Comparison of ENCODE assay signal across 8 cellular contexts in genomic region chr10:100997364-100998182, GRCh38. TPM values are rescaled to one million over a fixed set of nuclear protein-coding genes. Genes with fewer than 3 reads are reported as not detected.
A peak's percentile ranks its signal among the peaks of the same experiment; 100 is the strongest.
DNase-seq lines count a peak whose midpoint lies in the region; ATAC-seq and TF ChIP-seq lines count a peak whose summit lies in the region.

No MANE protein-coding gene starts in this region.

- H3K27me3 Mint-ChIP-seq in immature natural killer cell (ENCODE audit: low read depth in 3 of 3) = peaks cover 0 to 9% (median 5%) of the 10 kb centered on the region in 3 donors

- ATAC-seq in GM21737 (IDR thresholded peaks at IDR 0.05; ENCODE audit: unreplicated experiment) (peak; percentile 32), GM19328 (IDR thresholded peaks at IDR 0.05; ENCODE audit: unreplicated experiment) (no peak)

- peak overlapping the region; percentile 98 for H3K27ac ChIP-seq in WERI-Rb-1
- peak overlapping the region; percentile 97 to 100 for H3K27ac ChIP-seq in breast epithelium
- peak overlapping the region; percentile 93 to 99 (median 98) for H3K27ac ChIP-seq in spleen

- H3K4me1 ChIP-seq in breast epithelium (peaks cover 12 to 13% of the 10 kb centered on the region in 2 donors), spleen (peaks cover 17 to 63% (median 52%) of the 10 kb centered on the region in 6 donors)

- 0 to 1% (median 1%) methylated on average over 31 to 66 of the region's 66 CpGs for WGBS in spleen, 5 donors

- H3K36me3 Mint-ChIP-seq in immature natural killer cell = peaks cover 0 to 7% (median 3%) of the 10 kb centered on the region in 3 donors

- peak; percentile 92 for TF ChIP-seq CTCF in WERI-Rb-1 (IDR thresholded peaks at IDR 0.05; ENCODE audit: low read depth, low read length)
- peak; percentile 80 to 92 (median 89) for TF ChIP-seq CTCF in breast epithelium (IDR thresholded peaks at IDR 0.05)
- TF ChIP-seq CTCF in spleen (IDR thresholded peaks at IDR 0.05 in 8 of 11, conservative IDR thresholded peaks at IDR 0.05 in 3 of 11) = peak; percentile 69 to 93 (median 87)

- no peak for TF ChIP-seq POLR2A in breast epithelium (IDR thresholded peaks at IDR 0.05)
- no peak for TF ChIP-seq POLR2A in spleen (IDR thresholded peaks at IDR 0.05)

- peaks cover 25 to 29% of the 10 kb centered on the region in 2 donors for H3K4me1 Mint-ChIP-seq in immature natural killer cell

- peak overlapping the region; percentile 88 to 92 (median 90) for H3K4me3 Mint-ChIP-seq in immature natural killer cell

- H3K27ac Mint-ChIP-seq in immature natural killer cell = peak overlapping the region; percentile 80 to 94 (median 86)

- no peaks in the 10 kb centered on the region for H3K27me3 ChIP-seq in WERI-Rb-1 (ENCODE audit: insufficient read depth, low read depth, severe bottlenecking)
- no peaks in the 10 kb centered on the region for H3K27me3 ChIP-seq in breast epithelium
- H3K27me3 ChIP-seq in spleen (replicated peaks in 1 of 7) = no peaks in the 10 kb centered on the region

- H3K9me3 ChIP-seq in WERI-Rb-1 (ENCODE audit: severe bottlenecking) (no peaks in the 10 kb centered on the region), breast epithelium (no peaks in the 10 kb centered on the region), spleen (no peaks in the 10 kb centered on the region)

- H3K9me3 Mint-ChIP-seq in immature natural killer cell = no peaks in the 10 kb centered on the region

- H3K36me3 ChIP-seq in WERI-Rb-1 (peaks cover 22% of the 10 kb centered on the region), breast epithelium (no peaks in the 10 kb centered on the region), spleen (peaks cover 0 to 24% (median 13%) of the 10 kb centered on the region in 6 donors)

- intact Hi-C loops in breast epithelium (cut with DNase I; ENCODE audit: low total_unique reads) = no loop called here
- intact Hi-C loops in spleen (cut with DNase I; ENCODE audit: low total_unique reads) = no loop called here

- H3K4me3 ChIP-seq in WERI-Rb-1 (ENCODE audit: low read depth, low read length) (peak overlapping the region; percentile 93), breast epithelium (peak overlapping the region; percentile 59 to 92 (median 80)), spleen (peak overlapping the region; percentile 64 to 91 (median 80))

- DNase-seq in DMS153 treated with DMSO at 0.1 percent for 48 hours (lab: John Stamatoyannopoulos, UW; ENCODE audit: unreplicated experiment) = peak; percentile 39
- peak; percentile 72 for DNase-seq in NCI-H146 treated with DMSO at 0.1 percent for 48 hours (lab: John Stamatoyannopoulos, UW; ENCODE audit: unreplicated experiment)
- peak; percentile 90 for DNase-seq in WERI-Rb-1
- DNase-seq in breast epithelium (ENCODE audit: low spot score in 2 of 2) = peak; percentile 57 to 82
- DNase-seq in immature natural killer cell = peak; percentile 65 to 70 (median 67)
- peak; percentile 95 for DNase-seq in spleen

RNA-seq across cellular contexts. Expression of gene LZTS2, which starts 2.0 kb away (rescaled TPM):
- total RNA-seq in breast epithelium (10 to 100 TPM; 44.0 to 67.5 (median 61.3) TPM), spleen (10 to 100 TPM; 40.9 to 76.6 (median 56.9) TPM)
- polyA plus RNA-seq in immature natural killer cell (10 to 100 TPM in 1 of 3 donors, 1 to 10 TPM in 2; 5.8 to 13.1 (median 7.1) TPM), spleen (10 to 100 TPM; 21.8 to 55.3 (median 25.9) TPM)

RNA-seq across cellular contexts. Expression of gene TWNK, which starts 10.2 kb away (rescaled TPM):
- total RNA-seq in breast epithelium (1 to 10 TPM; 3.4 to 7.5 (median 5.3) TPM), spleen (1 to 10 TPM; 5.6 to 9.4 (median 8.5) TPM)
- polyA plus RNA-seq in immature natural killer cell (1 to 10 TPM in 1 of 3 donors, under 1 TPM in 1, not detected in 1; 0.76 to 5.7 TPM), spleen (1 to 10 TPM; 7.4 to 9.9 (median 7.9) TPM)

RNA-seq across cellular contexts. Expression of gene MRPL43, which starts 10.3 kb away (rescaled TPM):
- total RNA-seq in breast epithelium (100 to 1,000 TPM in 1 of 3 donors, 10 to 100 TPM in 2; 75.4 to 104 (median 84.6) TPM), spleen (10 to 100 TPM; 38.3 to 55.9 (median 48.4) TPM)
- polyA plus RNA-seq in immature natural killer cell (100 to 1,000 TPM; 117 to 163 (median 129) TPM), spleen (10 to 100 TPM; 70.4 to 92.4 (median 79.1) TPM)

RNA-seq across cellular contexts. Expression of gene SEMA4G, which starts 28.3 kb away (rescaled TPM):
- 1 to 10 TPM in 2 of 3 donors, under 1 TPM in 1; 0.48 to 2.9 (median 2.2) TPM for total RNA-seq in breast epithelium
- polyA plus RNA-seq in immature natural killer cell = under 1 TPM in 1 of 3 donors, not detected in 2; 0.35 TPM
- total RNA-seq in spleen = 1 to 10 TPM in 5 of 7 donors, under 1 TPM in 2; 0.46 to 2.8 (median 1.1) TPM
- under 1 TPM; 0.52 to 0.83 (median 0.74) TPM for polyA plus RNA-seq in spleen

RNA-seq across cellular contexts. Expression of gene PDZD7, which starts 33.4 kb away (rescaled TPM):
- total RNA-seq in breast epithelium = 1 to 10 TPM in 1 of 3 donors, under 1 TPM in 2; 0.48 to 2.3 (median 0.66) TPM
- 1 to 10 TPM in 1 of 3 donors, under 1 TPM in 1, not detected in 1; 0.28 to 1.1 TPM for polyA plus RNA-seq in immature natural killer cell
- 1 to 10 TPM in 5 of 7 donors, under 1 TPM in 2; 0.42 to 2.3 (median 1.6) TPM for total RNA-seq in spleen
- under 1 TPM; 0.17 to 0.77 (median 0.30) TPM for polyA plus RNA-seq in spleen

Comparison
In these comparisons a context has a peak if more than half of its experiments do, and no peak if none do; other contexts are left out.
1. DNase-seq: peak in every context shown above with its lines; median percentile 95 in spleen; 90 in WERI-Rb-1; 72 in NCI-H146 treated with DMSO at 0.1 percent for 48 hours; 70 in breast epithelium; 67 in immature natural killer cell; 39 in DMS153 treated with DMSO at 0.1 percent for 48 hours.